13 cellular contexts compared by ENCODE assay signal in the genomic region with DNA sequence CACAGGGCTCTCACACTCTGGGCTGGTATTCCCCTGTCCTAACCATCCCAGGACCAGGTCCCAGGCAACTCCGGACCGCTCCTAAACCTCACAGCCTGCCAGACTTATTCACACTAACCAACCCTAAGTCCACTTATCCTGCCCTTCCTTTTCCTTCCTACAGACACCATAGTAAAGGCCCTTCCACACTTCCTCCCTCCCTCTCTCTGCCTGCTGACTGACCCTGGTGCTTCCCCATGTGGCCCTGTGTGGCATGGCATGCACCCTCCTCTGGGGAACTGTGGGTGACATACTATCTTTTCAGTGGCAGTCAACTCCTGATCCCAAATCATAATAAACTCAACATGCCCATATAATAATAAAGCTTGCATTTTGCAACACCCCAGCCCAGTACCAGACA.
DNase-seq lines count a peak whose midpoint lies in the region; ATAC-seq, FAIRE-seq and TF ChIP-seq lines count a peak whose summit lies in the region.
"Had no signal": no experiment of that assay in that cellular context is flagged by ENCODE, and none has a peak within 500 bp of the region (broad histone marks: within the 10 kb centered on the region; RNA-seq: fewer than 3 reads in every experiment).

No MANE protein-coding gene starts in this region.

- CTCF ChIA-PET in A549 (lab: Yijun Ruan, JAX), result no interaction called here

- TF ChIP-seq EP300 in A549 (IDR thresholded peaks at IDR 0.05), result no peak

- POLR2A ChIA-PET in A549 (lab: Yijun Ruan, JAX), result no interaction called here

- 79% methylated on average over 2 of the region's 2 CpGs for WGBS in A549 (ENCODE audit: missing lambda C conversion rate)

- FAIRE-seq in A549 (lab: Jason Lieb, UNC), result no peak

- no peaks in the 10 kb centered on the region for H3K9me3 ChIP-seq in A549
- H3K9me3 ChIP-seq in effector memory CD4-positive, alpha-beta T cell (ENCODE audit: control insufficient read depth, low read length), result no peaks in the 10 kb centered on the region
- H3K9me3 ChIP-seq: psoas muscle had no signal

- DNase-seq in A549 (ENCODE audit: low read depth in 1 of 2, low spot score in 1 of 2) (no peak), cardiac fibroblast (ENCODE audit: low read depth in 2 of 2) (no peak), germinal center (ENCODE audit: low spot score) (no peak), COR-L47 (lab: John Stamatoyannopoulos, UW) (no peak)
- DNase-seq in effector memory CD4-positive, alpha-beta T cell, result no peak
- DNase-seq: activated T-cell treated with anti-CD3 and anti-CD28 coated beads for 4 hours; CD8-positive, alpha-beta memory T cell; dermis blood vessel endothelial cell; NCI-H187; psoas muscle had no signal

- no peaks in the 10 kb centered on the region for H3K36me3 ChIP-seq in effector memory CD4-positive, alpha-beta T cell (ENCODE audit: control insufficient read depth, insufficient read depth, low read length)

- no peak for TF ChIP-seq POLR2A in A549 (IDR thresholded peaks at IDR 0.05; ENCODE audit: low read length)

- ATAC-seq in A549 (peak; percentile 30 to 65; a peak in 4 of 6 replicates), GM18511 (IDR thresholded peaks at IDR 0.05; ENCODE audit: unreplicated experiment) (peak; percentile 94), HG03354 (IDR thresholded peaks at IDR 0.05; ENCODE audit: poor library complexity, severe bottlenecking, unreplicated experiment) (peak; percentile 80), HG03097 (IDR thresholded peaks at IDR 0.05; ENCODE audit: low FRiP score, unreplicated experiment) (no peak)

- no peak overlapping the region for H3K27ac ChIP-seq in A549
- no peak overlapping the region for H3K27ac ChIP-seq in effector memory CD4-positive, alpha-beta T cell (ENCODE audit: insufficient read depth, low read length, poor library complexity, severe bottlenecking)
- H3K27ac ChIP-seq: psoas muscle had no signal

- H3K4me1 ChIP-seq in A549, result no peaks in the 10 kb centered on the region
- H3K4me1 ChIP-seq in effector memory CD4-positive, alpha-beta T cell (ENCODE audit: control insufficient read depth, insufficient read depth, low read length, poor library complexity, severe bottlenecking), result no peaks in the 10 kb centered on the region
- H3K4me1 ChIP-seq: psoas muscle had no signal

- H3K27me3 ChIP-seq in effector memory CD4-positive, alpha-beta T cell (replicated peaks; ENCODE audit: control insufficient read depth, insufficient read depth, low read length, poor library complexity, severe bottlenecking), result no peaks in the 10 kb centered on the region

- no peak overlapping the region for H3K4me2 ChIP-seq in A549

- H3K4me3 ChIP-seq in A549 (no peak overlapping the region), cardiac fibroblast (replicated peaks in 1 of 2; ENCODE audit: low read depth in 2 of 2, low read length in 2 of 2) (no peak overlapping the region)
- H3K4me3 ChIP-seq in effector memory CD4-positive, alpha-beta T cell (ENCODE audit: insufficient read depth, low read depth, low read length, poor library complexity, severe bottlenecking), result no peak overlapping the region
- H3K4me3 ChIP-seq: psoas muscle had no signal

- TF ChIP-seq RAD21 in A549 (conservative IDR thresholded peaks at IDR 0.05 in 1 of 2, IDR thresholded peaks at IDR 0.05 in 1 of 2), result no peak

- TF ChIP-seq CTCF in A549 (IDR thresholded peaks at IDR 0.05) (no peak), cardiac fibroblast (IDR thresholded peaks at IDR 0.05; ENCODE audit: low read depth, low read length) (peak; percentile 28)

TF ChIP-seq in A549, 52 proteins besides CTCF, POLR2A, EP300 and RAD21:
- TF ChIP-seq, protein P1, sequence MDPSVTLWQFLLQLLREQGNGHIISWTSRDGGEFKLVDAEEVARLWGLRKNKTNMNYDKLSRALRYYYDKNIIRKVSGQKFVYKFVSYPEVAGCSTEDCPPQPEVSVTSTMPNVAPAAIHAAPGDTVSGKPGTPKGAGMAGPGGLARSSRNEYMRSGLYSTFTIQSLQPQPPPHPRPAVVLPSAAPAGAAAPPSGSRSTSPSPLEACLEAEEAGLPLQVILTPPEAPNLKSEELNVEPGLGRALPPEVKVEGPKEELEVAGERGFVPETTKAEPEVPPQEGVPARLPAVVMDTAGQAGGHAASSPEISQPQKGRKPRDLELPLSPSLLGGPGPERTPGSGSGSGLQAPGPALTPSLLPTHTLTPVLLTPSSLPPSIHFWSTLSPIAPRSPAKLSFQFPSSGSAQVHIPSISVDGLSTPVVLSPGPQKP (IDR thresholded peaks at IDR 0.05; ENCODE audit: low read depth, low read length), result no peak
- TF ChIP-seq TP53 (CRISPR knock-in tag; IDR thresholded peaks at IDR 0.05), result no peak
- no peak for TF ChIP-seq CHD4 (IDR thresholded peaks at IDR 0.05; ENCODE audit: borderline replicate concordance)
- no peak for TF ChIP-seq JUNB (IDR thresholded peaks at IDR 0.05)
- no peak for TF ChIP-seq E2F6 (IDR thresholded peaks at IDR 0.05; ENCODE audit: borderline replicate concordance, low read depth)
- no peak for TF ChIP-seq JUN (IDR thresholded peaks at IDR 0.05)
- no peak for TF ChIP-seq MAZ (IDR thresholded peaks at IDR 0.05; ENCODE audit: borderline replicate concordance, low read depth, low read length)
- TF ChIP-seq, protein P2, sequence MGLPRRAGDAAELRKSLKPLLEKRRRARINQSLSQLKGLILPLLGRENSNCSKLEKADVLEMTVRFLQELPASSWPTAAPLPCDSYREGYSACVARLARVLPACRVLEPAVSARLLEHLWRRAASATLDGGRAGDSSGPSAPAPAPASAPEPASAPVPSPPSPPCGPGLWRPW (IDR thresholded peaks at IDR 0.05), result no peak
- no peak for TF ChIP-seq EHF (CRISPR knock-in tag; IDR thresholded peaks at IDR 0.05)
- TF ChIP-seq HOXB13 (CRISPR knock-in tag; IDR thresholded peaks at IDR 0.05; ENCODE audit: low read depth), result no peak
